In the genomic region with DNA sequence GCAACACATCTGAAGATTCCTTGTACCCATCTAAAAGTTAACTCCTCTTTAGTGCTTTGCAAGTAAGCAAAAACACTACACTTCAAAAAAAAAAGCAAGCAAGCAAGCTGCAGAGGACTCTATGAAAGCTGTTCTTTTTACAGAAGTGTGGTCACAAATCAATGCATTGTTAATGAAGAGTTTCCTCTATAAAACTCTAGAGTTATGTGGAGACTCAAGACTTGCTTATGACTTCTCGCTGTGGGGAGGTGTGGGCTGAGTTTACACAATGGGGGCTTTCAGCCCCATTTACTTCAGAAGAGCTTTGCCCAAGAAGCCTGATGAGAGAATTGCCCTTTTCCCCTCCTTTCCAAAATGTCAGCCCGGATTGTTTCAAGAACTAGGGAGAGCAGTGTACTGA, we compare ENCODE assay signal across 33 cellular contexts.
"Had no signal": no experiment of that assay in that cellular context is flagged by ENCODE, and none has a peak within 500 bp of the region (broad histone marks: within the 10 kb centered on the region; RNA-seq: fewer than 3 reads in every experiment).

No MANE protein-coding gene starts in this region.

- H3K4me1 ChIP-seq: esophagus squamous epithelium had no signal

- H3K27me3 ChIP-seq: brain microvascular endothelial cell, dorsolateral prefrontal cortex had no signal

- H3K36me3 Mint-ChIP-seq: activated naive CD8-positive, alpha-beta T cell had no signal

- FAIRE-seq: astrocyte, bronchial epithelial cell, frontal cortex had no signal

- DNase-seq: activated B cell treated with CpG ODN at 0.5 μM for 24 hours; activated CD4-positive, alpha-beta T cell treated with anti-CD3 and anti-CD28 coated beads for 48 hours; activated CD4-positive, alpha-beta T cell treated with anti-CD3 and anti-CD28 coated beads, Interleukin-2, amount 50 U/mL, for 1 hour; activated CD4-positive, alpha-beta T cell treated with anti-CD3 and anti-CD28 coated beads, Interleukin-2, amount 50 U/mL, for 48 hours; activated CD8-positive, alpha-beta memory T cell treated with anti-CD3 and anti-CD28 coated beads for 24 hours; activated CD8-positive, alpha-beta T cell treated with anti-CD3 and anti-CD28 coated beads for 36 hours; activated effector memory CD4-positive, alpha-beta T cell treated with Interleukin-2 at 50 U/mL for 16 hours; activated gamma-delta T cell treated with Interleukin-2 at 50 U/mL for 16 hours; activated naive CD4-positive, alpha-beta T cell treated with anti-CD3 and anti-CD28 coated beads, Interleukin-2, amount 50 U/mL, for 16 hours; activated naive CD4-positive, alpha-beta T cell treated with Interleukin-2 at 50 U/mL for 16 hours; activated T-cell treated with anti-CD3 and anti-CD28 coated beads, Interleukin-2, amount 50 U/mL, for 4 hours; amniotic stem cell; anterior cingulate cortex; brain microvascular endothelial cell; dorsolateral prefrontal cortex; effector memory CD4-positive, alpha-beta T cell; endodermal cell; esophagus squamous epithelium; head of caudate nucleus; T1000; WERI-Rb-1 had no signal

- H3K27ac Mint-ChIP-seq: activated B cell treated with CpG ODN at 0.5 μM for 24 hours; activated CD8-positive, alpha-beta T cell treated with anti-CD3 and anti-CD28 coated beads for 36 hours; activated naive CD8-positive, alpha-beta T cell; activated T-helper 17 cell treated with anti-CD3 and anti-CD28 coated beads, Interleukin-2, amount 50 U/mL, for 72 hours; dendritic cell treated with granulocyte-macrophage colony-stimulating factor and Interleukin-4, amounts not matched to agents 40 ng/mL and 50 ng/mL, for 4 days; endodermal cell; T-helper 1 cell treated with Interleukin-12 subunit alpha and Interleukin-12 subunit beta and Interleukin-4 antibody, amounts not matched to agents 30 μg/mL and 1 μg/mL, for 36 hours; T-helper 2 cell treated with Interferon-gamma antibody and Interleukin-4, amounts not matched to agents 5 μg/mL and 100 μg/mL, for 36 hours had no signal

- H3K9me3 ChIP-seq: esophagus squamous epithelium had no signal

- H3K4me3 ChIP-seq: coronary artery, dorsolateral prefrontal cortex, esophagus squamous epithelium had no signal

- H3K9me3 Mint-ChIP-seq: activated B cell treated with CpG ODN at 0.5 μM for 24 hours; activated CD8-positive, alpha-beta T cell treated with anti-CD3 and anti-CD28 coated beads for 36 hours; activated T-cell treated with anti-CD3 and anti-CD28 coated beads, Interleukin-2, amount 50 U/mL, for 4 hours; activated T-helper 17 cell treated with anti-CD3 and anti-CD28 coated beads, Interleukin-2, amount 50 U/mL, for 72 hours; central memory CD8-positive, alpha-beta T cell; dendritic cell treated with granulocyte-macrophage colony-stimulating factor and Interleukin-4, amounts not matched to agents 40 ng/mL and 50 ng/mL, for 4 days; endodermal cell; T-helper 1 cell treated with Interleukin-12 subunit alpha and Interleukin-12 subunit beta and Interleukin-4 antibody, amounts not matched to agents 30 μg/mL and 1 μg/mL, for 36 hours; T-helper 2 cell treated with Interferon-gamma antibody and Interleukin-4, amounts not matched to agents 5 μg/mL and 100 μg/mL, for 36 hours had no signal

- H3K27ac ChIP-seq: brain microvascular endothelial cell, coronary artery, epithelial cell of prostate, esophagus squamous epithelium, WERI-Rb-1 had no signal

- H3K4me1 Mint-ChIP-seq: activated B cell treated with CpG ODN at 0.5 μM for 24 hours; central memory CD8-positive, alpha-beta T cell; endodermal cell had no signal

- H3K4me3 Mint-ChIP-seq: activated B cell treated with CpG ODN at 0.5 μM for 24 hours; activated CD8-positive, alpha-beta T cell treated with anti-CD3 and anti-CD28 coated beads for 36 hours; activated naive CD8-positive, alpha-beta T cell; activated T-cell treated with anti-CD3 and anti-CD28 coated beads, Interleukin-2, amount 50 U/mL, for 4 hours; activated T-helper 17 cell treated with anti-CD3 and anti-CD28 coated beads, Interleukin-2, amount 50 U/mL, for 72 hours; central memory CD8-positive, alpha-beta T cell; dendritic cell treated with granulocyte-macrophage colony-stimulating factor and Interleukin-4, amounts not matched to agents 40 ng/mL and 50 ng/mL, for 4 days; endodermal cell; T-helper 1 cell treated with Interleukin-12 subunit alpha and Interleukin-12 subunit beta and Interleukin-4 antibody, amounts not matched to agents 30 μg/mL and 1 μg/mL, for 36 hours; T-helper 2 cell treated with Interferon-gamma antibody and Interleukin-4, amounts not matched to agents 5 μg/mL and 100 μg/mL, for 36 hours had no signal

- ATAC-seq: activated CD4-positive, CD25-positive, alpha-beta regulatory T cell treated with anti-CD3 and anti-CD28 coated beads, Interleukin-2, amount 50 U/mL, for 24 hours; activated CD8-positive, alpha-beta T cell treated with anti-CD3 and anti-CD28 coated beads for 36 hours; activated T-cell treated with anti-CD3 and anti-CD28 coated beads, Interleukin-2, amount 50 U/mL, for 4 hours; activated T-helper 17 cell treated with anti-CD3 and anti-CD28 coated beads, Interleukin-2, amount 50 U/mL, for 72 hours had no signal

- H3K36me3 ChIP-seq: brain microvascular endothelial cell, esophagus squamous epithelium, WERI-Rb-1 had no signal
